ENCODE assay signal across 28 cellular contexts in genomic region chr15:66071621-66072295, GRCh38.
DNase-seq lines count a peak whose midpoint lies in the region; ATAC-seq, FAIRE-seq and TF ChIP-seq lines count a peak whose summit lies in the region.
"Had no signal": no experiment of that assay in that cellular context is flagged by ENCODE, and none has a peak within 500 bp of the region (broad histone marks: within the 10 kb centered on the region; RNA-seq: fewer than 3 reads in every experiment).

No MANE protein-coding gene starts in this region.

- H3K27ac Mint-ChIP-seq in GM23338 (no peak overlapping the region), astrocyte (ENCODE audit: unreplicated experiment) (no peak overlapping the region), endothelial cell (ENCODE audit: unreplicated experiment) (no peak overlapping the region)
- H3K27ac Mint-ChIP-seq: activated T-cell treated with anti-CD3 and anti-CD28 coated beads, Interleukin-2, amount 50 U/mL, for 24 hours; mesothelial cell of epicardium; naive thymus-derived CD8-positive, alpha-beta T cell; stimulated activated effector memory CD8-positive, alpha-beta T cell treated with anti-CD3 and anti-CD28 coated beads, Interleukin-12 subunit alpha, Interleukin-12 subunit beta, amount 100 ng/mL, for 72 hours had no signal

- peak; percentile 73 for DNase-seq in AG08395 (ENCODE audit: low spot score)
- no peak for DNase-seq in GM23338 (ENCODE audit: low spot score)
- DNase-seq in astrocyte (ENCODE audit: low read depth), result peak; percentile 4
- DNase-seq in kidney, result peak; percentile 53
- DNase-seq in DMS53 (lab: John Stamatoyannopoulos, UW), result no peak
- no peak for DNase-seq in endothelial cell (ENCODE audit: low spot score)
- DNase-seq: activated CD8-positive, alpha-beta memory T cell treated with anti-CD3 and anti-CD28 coated beads for 24 hours; activated naive CD4-positive, alpha-beta T cell; activated T-cell treated with anti-CD3 and anti-CD28 coated beads, Interleukin-2, amount 50 U/mL, for 24 hours; DMS 273 treated with DMSO at 0.1 percent for 48 hours; Kasumi-1; left ventricle myocardium inferior; naive thymus-derived CD8-positive, alpha-beta T cell; NCI-H2107; NCI-H510A treated with DMSO at 0.1 percent for 48 hours; ovary; stimulated activated CD4-positive, alpha-beta T cell treated with anti-CD3 and anti-CD28 coated beads, Interleukin-1b, Interleukin-23, amount 100 ng/mL, for 48 hours had no signal

- H3K4me1 Mint-ChIP-seq in GM23338 (peaks cover 39% of the 10 kb centered on the region), astrocyte (ENCODE audit: low read depth, unreplicated experiment) (peaks cover 7% of the 10 kb centered on the region), endothelial cell (ENCODE audit: unreplicated experiment) (no peaks in the 10 kb centered on the region)
- H3K4me1 Mint-ChIP-seq: naive thymus-derived CD8-positive, alpha-beta T cell; stimulated activated effector memory CD8-positive, alpha-beta T cell treated with anti-CD3 and anti-CD28 coated beads, Interleukin-12 subunit alpha, Interleukin-12 subunit beta, amount 100 ng/mL, for 72 hours had no signal

- H3K9me3 ChIP-seq in astrocyte (ENCODE audit: insufficient read depth, low read depth, low read length) (no peaks in the 10 kb centered on the region), kidney (ENCODE audit: control insufficient read depth in 1 of 2, low read length in 2 of 2) (no peaks in the 10 kb centered on the region)
- H3K9me3 ChIP-seq: left ventricle myocardium inferior, ovary, suprapubic skin had no signal

- H3K27ac ChIP-seq in GM23338 (ENCODE audit: low read depth) (no peak overlapping the region), astrocyte (ENCODE audit: low read depth, low read length) (no peak overlapping the region), kidney (ENCODE audit: low read depth in 2 of 2, low read length in 2 of 2) (no peak overlapping the region)
- H3K27ac ChIP-seq: C4-2B, cardiac muscle cell, left ventricle myocardium inferior, ovary, suprapubic skin had no signal

- H3K27me3 Mint-ChIP-seq in GM23338 (ENCODE audit: insufficient read depth, low read depth, poor library complexity), result peaks cover 4% of the 10 kb centered on the region
- H3K27me3 Mint-ChIP-seq in astrocyte (ENCODE audit: low read depth, unreplicated experiment), result peaks cover 21% of the 10 kb centered on the region
- peaks cover 5% of the 10 kb centered on the region for H3K27me3 Mint-ChIP-seq in endothelial cell (ENCODE audit: unreplicated experiment)

- peaks cover 26% of the 10 kb centered on the region for H3K4me1 ChIP-seq in GM23338 (ENCODE audit: insufficient read depth)
- H3K4me1 ChIP-seq in astrocyte (ENCODE audit: insufficient read depth, low read length), result no peaks in the 10 kb centered on the region
- no peaks in the 10 kb centered on the region for H3K4me1 ChIP-seq in kidney (ENCODE audit: control insufficient read depth in 1 of 2, insufficient read depth in 1 of 2, low read depth in 1 of 2, low read length in 2 of 2)

- no peak overlapping the region for H3K9ac ChIP-seq in astrocyte (ENCODE audit: low read length)
- no peak overlapping the region for H3K9ac ChIP-seq in kidney (ENCODE audit: low read length in 2 of 2)

- FAIRE-seq in astrocyte (lab: Jason Lieb, UNC) (no peak), kidney (lab: Jason Lieb, UNC) (no peak)
- FAIRE-seq: endometrium, G401.6, GM12878, HTR-8/SVneo had no signal

- H3K36me3 ChIP-seq in GM23338 (ENCODE audit: insufficient read depth) (no peaks in the 10 kb centered on the region), astrocyte (ENCODE audit: insufficient read depth, low read length) (no peaks in the 10 kb centered on the region), kidney (ENCODE audit: control insufficient read depth in 1 of 2, insufficient read depth in 2 of 2, low read length in 2 of 2) (no peaks in the 10 kb centered on the region)
- H3K36me3 ChIP-seq: cardiac muscle cell, left ventricle myocardium inferior, ovary, suprapubic skin had no signal

- intact Hi-C loops in kidney (cut with DNase I), result no loop called here

- H3K79me2 ChIP-seq in GM23338 (replicated peaks; ENCODE audit: insufficient read depth) (no peaks in the 10 kb centered on the region), astrocyte (ENCODE audit: insufficient read depth, low read length) (no peaks in the 10 kb centered on the region)

- no peaks in the 10 kb centered on the region for H3K9me3 Mint-ChIP-seq in GM23338
- H3K9me3 Mint-ChIP-seq in astrocyte (ENCODE audit: unreplicated experiment), result no peaks in the 10 kb centered on the region
- H3K9me3 Mint-ChIP-seq in endothelial cell (ENCODE audit: unreplicated experiment), result no peaks in the 10 kb centered on the region
- H3K9me3 Mint-ChIP-seq: activated T-cell treated with anti-CD3 and anti-CD28 coated beads, Interleukin-2, amount 50 U/mL, for 24 hours; mesothelial cell of epicardium; naive thymus-derived CD8-positive, alpha-beta T cell; stimulated activated effector memory CD8-positive, alpha-beta T cell treated with anti-CD3 and anti-CD28 coated beads, Interleukin-12 subunit alpha, Interleukin-12 subunit beta, amount 100 ng/mL, for 72 hours had no signal

- H3K4me2 ChIP-seq in GM23338 (no peak overlapping the region), astrocyte (ENCODE audit: low read length) (no peak overlapping the region)

- H3K4me3 Mint-ChIP-seq in GM23338, result no peak overlapping the region
- no peak overlapping the region for H3K4me3 Mint-ChIP-seq in astrocyte (ENCODE audit: unreplicated experiment)
- H3K4me3 Mint-ChIP-seq in endothelial cell (ENCODE audit: unreplicated experiment), result no peak overlapping the region
- H3K4me3 Mint-ChIP-seq: activated T-cell treated with anti-CD3 and anti-CD28 coated beads, Interleukin-2, amount 50 U/mL, for 24 hours; mesothelial cell of epicardium; naive thymus-derived CD8-positive, alpha-beta T cell; stimulated activated effector memory CD8-positive, alpha-beta T cell treated with anti-CD3 and anti-CD28 coated beads, Interleukin-12 subunit alpha, Interleukin-12 subunit beta, amount 100 ng/mL, for 72 hours had no signal

- no peaks in the 10 kb centered on the region for H3K9me2 ChIP-seq in GM23338 (ENCODE audit: insufficient read depth)

- H3K27me3 ChIP-seq in GM23338 (ENCODE audit: insufficient read depth), result no peaks in the 10 kb centered on the region
- peaks cover 43% of the 10 kb centered on the region for H3K27me3 ChIP-seq in astrocyte (ENCODE audit: insufficient read depth, low read length)
- H3K27me3 ChIP-seq: cardiac muscle cell, ovary, suprapubic skin had no signal

- TF ChIP-seq CTCF in GM23338 (conservative IDR thresholded peaks at IDR 0.05; ENCODE audit: low read depth in 2 of 2), result no peak
- TF ChIP-seq CTCF in astrocyte (IDR thresholded peaks at IDR 0.05; ENCODE audit: insufficient read depth, low read depth, low read length), result no peak
- TF ChIP-seq CTCF in kidney (IDR thresholded peaks at IDR 0.05; ENCODE audit: borderline replicate concordance, extremely low read depth, insufficient read depth), result no peak
- TF ChIP-seq CTCF in endothelial cell (IDR thresholded peaks at IDR 0.05; ENCODE audit: unreplicated experiment), result no peak

- H3K4me3 ChIP-seq in GM23338, result no peak overlapping the region
- H3K4me3 ChIP-seq in astrocyte (ENCODE audit: insufficient read depth, low read depth, low read length), result no peak overlapping the region
- no peak overlapping the region for H3K4me3 ChIP-seq in kidney (ENCODE audit: low read length in 2 of 2)
- H3K4me3 ChIP-seq: cardiac muscle cell, GM12878, left ventricle myocardium inferior, ovary, suprapubic skin had no signal

- H3K36me3 Mint-ChIP-seq in GM23338 (ENCODE audit: low read depth), result no peaks in the 10 kb centered on the region
- H3K36me3 Mint-ChIP-seq in astrocyte (ENCODE audit: low read depth, unreplicated experiment), result no peaks in the 10 kb centered on the region
- H3K36me3 Mint-ChIP-seq in endothelial cell (ENCODE audit: low read depth, unreplicated experiment), result no peaks in the 10 kb centered on the region
- H3K36me3 Mint-ChIP-seq: mesothelial cell of epicardium; naive thymus-derived CD8-positive, alpha-beta T cell; stimulated activated effector memory CD8-positive, alpha-beta T cell treated with anti-CD3 and anti-CD28 coated beads, Interleukin-12 subunit alpha, Interleukin-12 subunit beta, amount 100 ng/mL, for 72 hours had no signal

- H3F3A ChIP-seq in GM23338 (replicated peaks; ENCODE audit: low read depth), result no peaks in the 10 kb centered on the region

- ATAC-seq in GM23338, result no peak
- ATAC-seq in GM21576 (IDR thresholded peaks at IDR 0.05; ENCODE audit: unreplicated experiment), result no peak
- no peak for ATAC-seq in GM19023 (IDR thresholded peaks at IDR 0.05; ENCODE audit: unreplicated experiment)
- ATAC-seq: GM12878; naive thymus-derived CD8-positive, alpha-beta T cell; stimulated activated effector memory CD8-positive, alpha-beta T cell treated with anti-CD3 and anti-CD28 coated beads, Interleukin-12 subunit alpha, Interleukin-12 subunit beta, amount 100 ng/mL, for 72 hours had no signal

- H2AFZ ChIP-seq in GM23338 (0 out of 2 replicates have a peak overlapping the region, but pooled peaks have one; percentile 14), astrocyte (ENCODE audit: low read depth, low read length) (no peak overlapping the region)

- no peaks in the 10 kb centered on the region for H4K20me1 ChIP-seq in GM23338 (replicated peaks; ENCODE audit: insufficient read depth)
- no peaks in the 10 kb centered on the region for H4K20me1 ChIP-seq in astrocyte (ENCODE audit: insufficient read depth, low read length)

TF ChIP-seq in GM23338, 12 proteins besides CTCF, POLR2A, EP300 and RAD21 (continues in another document):
- TF ChIP-seq ZNF331 (CRISPR knock-in tag; IDR thresholded peaks at IDR 0.05; ENCODE audit: low read depth) (no peak), EZH2phosphoT487 (IDR thresholded peaks at IDR 0.05; ENCODE audit: unreplicated experiment) (no peak)

Comparison
In these comparisons a context has a peak if more than half of its experiments do, and no peak if none do; other contexts are left out.
1. DNase-seq: peak in AG08395 (single experiment), astrocyte (single experiment) and kidney (single experiment); none in GM23338 (single experiment), DMS53 (single experiment) and endothelial cell (single experiment).